In genomic region chr11:1882265-1883238, GRCh38 we compare ENCODE assay signal across 8 cellular contexts. TPM values are rescaled to one million over a fixed set of nuclear protein-coding genes. Genes with fewer than 3 reads are reported as not detected.
DNase-seq lines count a peak whose midpoint lies in the region; ATAC-seq and TF ChIP-seq lines count a peak whose summit lies in the region.

No MANE protein-coding gene starts in this region.

- peak; percentile 80 for ATAC-seq in HG02759 (IDR thresholded peaks at IDR 0.05; ENCODE audit: unreplicated experiment)
- ATAC-seq in activated CD8-positive, alpha-beta T cell treated with anti-CD3 and anti-CD28 coated beads for 36 hours, result peak; percentile 89
- no peak for ATAC-seq in GM21619 (IDR thresholded peaks at IDR 0.05; ENCODE audit: unreplicated experiment)

- no peak overlapping the region for H3K4me3 Mint-ChIP-seq in Calu3 (ENCODE audit: low read depth, unreplicated experiment)
- no peak overlapping the region for H3K4me3 Mint-ChIP-seq in activated CD8-positive, alpha-beta T cell treated with anti-CD3 and anti-CD28 coated beads for 36 hours

- peak; percentile 83 for TF ChIP-seq CTCF in Calu3 (IDR thresholded peaks at IDR 0.05; ENCODE audit: unreplicated experiment)
- TF ChIP-seq CTCF in activated CD8-positive, alpha-beta T cell treated with anti-CD3 and anti-CD28 coated beads for 36 hours (IDR thresholded peaks at IDR 0.05), result peak; percentile 78

- H3K36me3 Mint-ChIP-seq in Calu3 (ENCODE audit: insufficient read depth, unreplicated experiment), result peaks cover under 1% of the 10 kb centered on the region
- peaks cover under 1% of the 10 kb centered on the region for H3K36me3 Mint-ChIP-seq in activated CD8-positive, alpha-beta T cell treated with anti-CD3 and anti-CD28 coated beads for 36 hours (ENCODE audit: low read depth)

- intact Hi-C loops in Calu3 (cut with micrococcal nuclease; ENCODE audit: unreplicated experiment), result loop anchor here (5.0 kb wide), 1 partner anchor 270 kb away; no protein-coding TSS in a partner anchor
- intact Hi-C loops in activated CD8-positive, alpha-beta T cell treated with anti-CD3 and anti-CD28 coated beads for 36 hours (cut with micrococcal nuclease), result loop anchor here (5.0 to 10.0 kb wide), 3 partner anchors 35 to 272 kb away; partner anchors contain the start of genes TNNI2 and TNNT3

- DNase-seq in Calu3 (peak; percentile 88), NCI-H748 (lab: John Stamatoyannopoulos, UW; ENCODE audit: unreplicated experiment) (peak; percentile 69), mesenteric fat pad (ENCODE audit: low spot score) (peak; percentile 95)
- peak; percentile 87 for DNase-seq in activated CD8-positive, alpha-beta T cell treated with anti-CD3 and anti-CD28 coated beads for 36 hours
- peak; percentile 68 for DNase-seq in effector CD4-positive, alpha-beta T cell
- DNase-seq in stimulated activated CD8-positive, alpha-beta memory T cell treated with anti-CD3 and anti-CD28 coated beads, Interleukin-15, amount 100 ng/mL, for 4 hours (ENCODE audit: low read depth in 2 of 2), result peak; percentile 29 to 54

- H3K9me3 Mint-ChIP-seq in Calu3 (ENCODE audit: low read depth, unreplicated experiment), result no peaks in the 10 kb centered on the region
- no peaks in the 10 kb centered on the region for H3K9me3 Mint-ChIP-seq in activated CD8-positive, alpha-beta T cell treated with anti-CD3 and anti-CD28 coated beads for 36 hours

- H3K27me3 Mint-ChIP-seq in Calu3 (ENCODE audit: unreplicated experiment), result peaks cover under 1% of the 10 kb centered on the region
- H3K27me3 Mint-ChIP-seq in activated CD8-positive, alpha-beta T cell treated with anti-CD3 and anti-CD28 coated beads for 36 hours, result no peaks in the 10 kb centered on the region

- no peak overlapping the region for H3K27ac Mint-ChIP-seq in Calu3 (ENCODE audit: unreplicated experiment)
- no peak overlapping the region for H3K27ac Mint-ChIP-seq in activated CD8-positive, alpha-beta T cell treated with anti-CD3 and anti-CD28 coated beads for 36 hours

- no TSS peak for BruUV-seq in Calu3 (replicated peaks; lab: Mats Ljungman, UMichigan)

- no peaks in the 10 kb centered on the region for H3K4me1 Mint-ChIP-seq in Calu3 (ENCODE audit: low read depth, unreplicated experiment)
- peaks cover 6% of the 10 kb centered on the region for H3K4me1 Mint-ChIP-seq in activated CD8-positive, alpha-beta T cell treated with anti-CD3 and anti-CD28 coated beads for 36 hours (ENCODE audit: low read depth)

- POLR2A ChIA-PET in activated CD8-positive, alpha-beta T cell treated with anti-CD3 and anti-CD28 coated beads for 36 hours (lab: Charles Lee), result interaction anchor here (1.0 to 1.5 kb wide), 6 partner anchors 9 to 423 kb away, joined by 3 to 10 read pairs (median 4); partner anchors contain the start of gene PRR33

- CTCF ChIA-PET in Calu3 (lab: Charles Lee), result interaction anchor here (0.5 to 1.8 kb wide), 17 partner anchors 35 to 274 kb away, joined by 3 to 20 read pairs (median 4); partner anchors contain the start of gene SYT8
- CTCF ChIA-PET in activated CD8-positive, alpha-beta T cell treated with anti-CD3 and anti-CD28 coated beads for 36 hours (lab: Charles Lee), result interaction anchor here (0.6 to 3.9 kb wide), 44 partner anchors 9 to 274 kb away, joined by 3 to 34 read pairs (median 5); partner anchors contain the start of genes H19, LSP1, PRR33 and TNNI2

RNA-seq across cellular contexts. Expression of gene PRR33, which starts 9.1 kb away (rescaled TPM):
- total RNA-seq in Calu3 (2022), result not detected in 2 replicates
- under 1 TPM; 0.16 to 0.20 TPM for total RNA-seq in activated CD8-positive, alpha-beta T cell treated with anti-CD3 and anti-CD28 coated beads for 36 hours
- total RNA-seq in mesenteric fat pad, result not detected

RNA-seq across cellular contexts. Expression of gene LSP1, which starts 29.7 kb away (rescaled TPM):
- not detected in 2 replicates for total RNA-seq in Calu3 (2022)
- total RNA-seq in activated CD8-positive, alpha-beta T cell treated with anti-CD3 and anti-CD28 coated beads for 36 hours, result 100 to 1,000 TPM; 247 to 251 TPM
- total RNA-seq in mesenteric fat pad, result 46.4 TPM

RNA-seq across cellular contexts. Expression of gene TNNT3, which starts 37.0 kb away (rescaled TPM):
- total RNA-seq in Calu3 (2022) (not detected in 2 replicates), mesenteric fat pad (22.9 TPM)
- total RNA-seq in activated CD8-positive, alpha-beta T cell treated with anti-CD3 and anti-CD28 coated beads for 36 hours, result 1 to 10 TPM; 4.9 to 5.4 TPM

RNA-seq across cellular contexts. Expression of gene TNNI2, which starts 43.8 kb away (rescaled TPM):
- 1.3 and 1.4 TPM in 2 replicates for total RNA-seq in Calu3 (2022)
- under 1 TPM in 1 of 2 experiments, not detected in 1; 0.92 TPM for total RNA-seq in activated CD8-positive, alpha-beta T cell treated with anti-CD3 and anti-CD28 coated beads for 36 hours
- total RNA-seq in mesenteric fat pad, result 0.64 TPM

RNA-seq across cellular contexts. Expression of gene SYT8, which starts 47.8 kb away (rescaled TPM):
- total RNA-seq in Calu3 (2022) (5.8 and 7.1 TPM in 2 replicates), mesenteric fat pad (not detected)
- total RNA-seq in activated CD8-positive, alpha-beta T cell treated with anti-CD3 and anti-CD28 coated beads for 36 hours, result not detected

Comparison
In these comparisons a context has a peak if more than half of its experiments do, and no peak if none do; other contexts are left out.
1. DNase-seq: peak in every context shown above with its lines; median percentile 95 in mesenteric fat pad; 88 in Calu3; 87 in activated CD8-positive, alpha-beta T cell treated with anti-CD3 and anti-CD28 coated beads for 36 hours; 69 in NCI-H748; 68 in effector CD4-positive, alpha-beta T cell; 42 in stimulated activated CD8-positive, alpha-beta memory T cell treated with anti-CD3 and anti-CD28 coated beads, Interleukin-15, amount 100 ng/mL, for 4 hours.
2. RNA of gene LSP1, which starts 29.7 kb away (total RNA-seq): 247 to 251 TPM in activated CD8-positive, alpha-beta T cell treated with anti-CD3 and anti-CD28 coated beads for 36 hours and 46.4 TPM in mesenteric fat pad (single experiment); not detected in Calu3; every median in the first group is over 10 times any median in the second.